1 cellular context compared by ENCODE assay signal in genomic region chr10:131043039-131043691, GRCh38.
TF ChIP-seq lines count a peak whose summit lies in the region.

No MANE protein-coding gene starts in this region.

TF ChIP-seq in H1, 55 proteins besides CTCF, POLR2A, EP300 and RAD21 (continued from another document):
- TF ChIP-seq, protein P1, sequence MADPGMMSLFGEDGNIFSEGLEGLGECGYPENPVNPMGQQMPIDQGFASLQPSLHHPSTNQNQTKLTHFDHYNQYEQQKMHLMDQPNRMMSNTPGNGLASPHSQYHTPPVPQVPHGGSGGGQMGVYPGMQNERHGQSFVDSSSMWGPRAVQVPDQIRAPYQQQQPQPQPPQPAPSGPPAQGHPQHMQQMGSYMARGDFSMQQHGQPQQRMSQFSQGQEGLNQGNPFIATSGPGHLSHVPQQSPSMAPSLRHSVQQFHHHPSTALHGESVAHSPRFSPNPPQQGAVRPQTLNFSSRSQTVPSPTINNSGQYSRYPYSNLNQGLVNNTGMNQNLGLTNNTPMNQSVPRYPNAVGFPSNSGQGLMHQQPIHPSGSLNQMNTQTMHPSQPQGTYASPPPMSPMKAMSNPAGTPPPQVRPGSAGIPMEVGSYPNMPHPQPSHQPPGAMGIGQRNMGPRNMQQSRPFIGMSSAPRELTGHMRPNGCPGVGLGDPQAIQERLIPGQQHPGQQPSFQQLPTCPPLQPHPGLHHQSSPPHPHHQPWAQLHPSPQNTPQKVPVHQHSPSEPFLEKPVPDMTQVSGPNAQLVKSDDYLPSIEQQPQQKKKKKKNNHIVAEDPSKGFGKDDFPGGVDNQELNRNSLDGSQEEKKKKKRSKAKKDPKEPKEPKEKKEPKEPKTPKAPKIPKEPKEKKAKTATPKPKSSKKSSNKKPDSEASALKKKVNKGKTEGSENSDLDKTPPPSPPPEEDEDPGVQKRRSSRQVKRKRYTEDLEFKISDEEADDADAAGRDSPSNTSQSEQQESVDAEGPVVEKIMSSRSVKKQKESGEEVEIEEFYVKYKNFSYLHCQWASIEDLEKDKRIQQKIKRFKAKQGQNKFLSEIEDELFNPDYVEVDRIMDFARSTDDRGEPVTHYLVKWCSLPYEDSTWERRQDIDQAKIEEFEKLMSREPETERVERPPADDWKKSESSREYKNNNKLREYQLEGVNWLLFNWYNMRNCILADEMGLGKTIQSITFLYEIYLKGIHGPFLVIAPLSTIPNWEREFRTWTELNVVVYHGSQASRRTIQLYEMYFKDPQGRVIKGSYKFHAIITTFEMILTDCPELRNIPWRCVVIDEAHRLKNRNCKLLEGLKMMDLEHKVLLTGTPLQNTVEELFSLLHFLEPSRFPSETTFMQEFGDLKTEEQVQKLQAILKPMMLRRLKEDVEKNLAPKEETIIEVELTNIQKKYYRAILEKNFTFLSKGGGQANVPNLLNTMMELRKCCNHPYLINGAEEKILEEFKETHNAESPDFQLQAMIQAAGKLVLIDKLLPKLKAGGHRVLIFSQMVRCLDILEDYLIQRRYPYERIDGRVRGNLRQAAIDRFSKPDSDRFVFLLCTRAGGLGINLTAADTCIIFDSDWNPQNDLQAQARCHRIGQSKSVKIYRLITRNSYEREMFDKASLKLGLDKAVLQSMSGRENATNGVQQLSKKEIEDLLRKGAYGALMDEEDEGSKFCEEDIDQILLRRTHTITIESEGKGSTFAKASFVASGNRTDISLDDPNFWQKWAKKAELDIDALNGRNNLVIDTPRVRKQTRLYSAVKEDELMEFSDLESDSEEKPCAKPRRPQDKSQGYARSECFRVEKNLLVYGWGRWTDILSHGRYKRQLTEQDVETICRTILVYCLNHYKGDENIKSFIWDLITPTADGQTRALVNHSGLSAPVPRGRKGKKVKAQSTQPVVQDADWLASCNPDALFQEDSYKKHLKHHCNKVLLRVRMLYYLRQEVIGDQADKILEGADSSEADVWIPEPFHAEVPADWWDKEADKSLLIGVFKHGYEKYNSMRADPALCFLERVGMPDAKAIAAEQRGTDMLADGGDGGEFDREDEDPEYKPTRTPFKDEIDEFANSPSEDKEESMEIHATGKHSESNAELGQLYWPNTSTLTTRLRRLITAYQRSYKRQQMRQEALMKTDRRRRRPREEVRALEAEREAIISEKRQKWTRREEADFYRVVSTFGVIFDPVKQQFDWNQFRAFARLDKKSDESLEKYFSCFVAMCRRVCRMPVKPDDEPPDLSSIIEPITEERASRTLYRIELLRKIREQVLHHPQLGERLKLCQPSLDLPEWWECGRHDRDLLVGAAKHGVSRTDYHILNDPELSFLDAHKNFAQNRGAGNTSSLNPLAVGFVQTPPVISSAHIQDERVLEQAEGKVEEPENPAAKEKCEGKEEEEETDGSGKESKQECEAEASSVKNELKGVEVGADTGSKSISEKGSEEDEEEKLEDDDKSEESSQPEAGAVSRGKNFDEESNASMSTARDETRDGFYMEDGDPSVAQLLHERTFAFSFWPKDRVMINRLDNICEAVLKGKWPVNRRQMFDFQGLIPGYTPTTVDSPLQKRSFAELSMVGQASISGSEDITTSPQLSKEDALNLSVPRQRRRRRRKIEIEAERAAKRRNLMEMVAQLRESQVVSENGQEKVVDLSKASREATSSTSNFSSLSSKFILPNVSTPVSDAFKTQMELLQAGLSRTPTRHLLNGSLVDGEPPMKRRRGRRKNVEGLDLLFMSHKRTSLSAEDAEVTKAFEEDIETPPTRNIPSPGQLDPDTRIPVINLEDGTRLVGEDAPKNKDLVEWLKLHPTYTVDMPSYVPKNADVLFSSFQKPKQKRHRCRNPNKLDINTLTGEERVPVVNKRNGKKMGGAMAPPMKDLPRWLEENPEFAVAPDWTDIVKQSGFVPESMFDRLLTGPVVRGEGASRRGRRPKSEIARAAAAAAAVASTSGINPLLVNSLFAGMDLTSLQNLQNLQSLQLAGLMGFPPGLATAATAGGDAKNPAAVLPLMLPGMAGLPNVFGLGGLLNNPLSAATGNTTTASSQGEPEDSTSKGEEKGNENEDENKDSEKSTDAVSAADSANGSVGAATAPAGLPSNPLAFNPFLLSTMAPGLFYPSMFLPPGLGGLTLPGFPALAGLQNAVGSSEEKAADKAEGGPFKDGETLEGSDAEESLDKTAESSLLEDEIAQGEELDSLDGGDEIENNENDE (IDR thresholded peaks at IDR 0.05; ENCODE audit: insufficient replicate concordance, low read length) = no peak
- no peak for TF ChIP-seq CEBPB (IDR thresholded peaks at IDR 0.05; ENCODE audit: low read depth, low read length)
- TF ChIP-seq SP1 (IDR thresholded peaks at IDR 0.05; ENCODE audit: low read depth, low read length) = no peak
- no peak for TF ChIP-seq GTF2F1 (IDR thresholded peaks at IDR 0.05; ENCODE audit: borderline replicate concordance, low read depth, low read length)
- TF ChIP-seq ZNF274 (IDR thresholded peaks at IDR 0.05; ENCODE audit: borderline replicate concordance, extremely low read depth, low read length) = no peak
- TF ChIP-seq EZH2 (IDR thresholded peaks at IDR 0.05; ENCODE audit: low read depth, low read length, severe bottlenecking) = no peak
